Comparison of ENCODE assay signal across 28 cellular contexts in the genomic region with DNA sequence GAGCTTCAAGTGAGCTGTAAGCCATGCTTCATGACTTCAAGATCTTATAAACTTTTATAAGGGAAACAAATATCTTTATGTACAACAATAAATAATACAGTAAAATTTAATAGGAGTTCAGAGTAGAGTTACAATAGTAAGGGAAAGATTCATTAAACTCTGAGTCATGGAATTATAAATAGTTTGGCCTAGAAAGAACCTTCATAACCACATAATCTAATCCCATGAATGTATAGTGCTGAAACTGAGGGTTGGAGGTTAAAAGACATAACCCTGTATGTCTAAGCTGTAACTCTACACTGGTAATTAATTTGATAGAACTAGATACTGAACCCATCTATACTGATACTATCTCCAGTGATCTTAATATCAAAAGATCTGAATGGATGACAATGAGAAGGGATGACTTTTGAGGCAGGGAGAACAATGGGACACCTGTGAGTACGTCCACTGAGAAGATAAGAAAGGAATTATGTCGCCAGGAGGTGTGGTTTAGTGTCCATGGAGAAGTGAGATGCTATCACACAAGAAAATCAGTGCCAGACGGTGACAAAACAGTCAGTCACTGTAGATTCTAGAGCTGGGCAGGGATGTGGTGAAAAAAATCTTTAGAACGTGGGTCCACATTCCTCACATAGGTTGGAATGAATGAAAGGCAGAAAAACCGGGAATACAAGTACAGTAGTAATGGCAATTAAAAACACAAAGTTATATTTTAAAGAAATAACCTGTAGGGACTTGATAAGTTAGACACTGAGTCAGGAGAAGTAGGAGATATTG. TPM values are rescaled to one million over a fixed set of nuclear protein-coding genes. Genes with fewer than 3 reads are reported as not detected.
DNase-seq lines count a peak whose midpoint lies in the region.
"Had no signal": no experiment of that assay in that cellular context is flagged by ENCODE, and none has a peak within 500 bp of the region (broad histone marks: within the 10 kb centered on the region; RNA-seq: fewer than 3 reads in every experiment).

No MANE protein-coding gene starts in this region.

- DNase-seq in COLO829 (ENCODE audit: low spot score) = peak; percentile 29
- DNase-seq in M059J (ENCODE audit: low read depth) = peak; percentile 21
- peak; percentile 2 for DNase-seq in ecto neural progenitor cell (ENCODE audit: low spot score)
- peak; percentile 6 for DNase-seq in mesendoderm
- DNase-seq in NCI-H1105 treated with DMSO at 0.1 percent for 48 hours (lab: John Stamatoyannopoulos, UW) = no peak
- DNase-seq in NCI-H446 treated with DMSO at 0.1 percent for 48 hours (lab: John Stamatoyannopoulos, UW) = no peak
- DNase-seq in NCI-H446 (lab: John Stamatoyannopoulos, UW) = no peak
- DNase-seq in activated naive CD8-positive, alpha-beta T cell treated with anti-CD3 and anti-CD28 coated beads for 36 hours = no peak
- DNase-seq: activated B cell treated with CpG ODN at 0.5 μM for 24 hours; activated CD4-positive, alpha-beta T cell treated with anti-CD3 and anti-CD28 coated beads, Interleukin-2, amount 50 U/mL, for 48 hours; activated effector memory CD4-positive, alpha-beta T cell treated with anti-CD3 and anti-CD28 coated beads, Interleukin-2, amount 50 U/mL, for 16 hours; adrenal gland; AML-193; CD8-positive, alpha-beta memory T cell; dermis blood vessel endothelial cell; H9; NCI-H1417 treated with DMSO at 0.1 percent for 48 hours; NCI-H2171; NCI-H774; nephron progenitor cell; posterior cingulate gyrus; SK-N-SH had no signal

- H3K4me3 ChIP-seq in mesendoderm (ENCODE audit: low read length) = no peak overlapping the region
- H3K4me3 ChIP-seq: adrenal gland, cardiac muscle cell, gastroesophageal sphincter had no signal

- no peaks in the 10 kb centered on the region for H3K79me2 ChIP-seq in mesendoderm (ENCODE audit: control insufficient read depth, insufficient read depth, low read length)

- H3K36me3 ChIP-seq in mesendoderm (ENCODE audit: control insufficient read depth, insufficient read depth, low read length) = no peaks in the 10 kb centered on the region
- H3K36me3 ChIP-seq: adrenal gland, cardiac muscle cell, gastroesophageal sphincter had no signal

- no peak overlapping the region for H3K56ac ChIP-seq in mesendoderm (ENCODE audit: low read length)

- H3K36me3 Mint-ChIP-seq in activated naive CD8-positive, alpha-beta T cell treated with anti-CD3 and anti-CD28 coated beads for 36 hours = no peaks in the 10 kb centered on the region
- H3K36me3 Mint-ChIP-seq: stimulated activated memory B cell treated with anti-CD40 and anti-IgM and Interleukin-4, amounts not matched to agents 10 μg/mL and 1 μg/mL and 100 μg/mL, for 72 hours had no signal

- no peaks in the 10 kb centered on the region for H3K4me1 ChIP-seq in mesendoderm (ENCODE audit: control insufficient read depth, low read depth, low read length)
- H3K4me1 ChIP-seq: adrenal gland, gastroesophageal sphincter had no signal

- H3K27ac ChIP-seq in mesendoderm (ENCODE audit: low read depth, low read length) = no peak overlapping the region
- H3K27ac ChIP-seq: adrenal gland, cardiac muscle cell, gastroesophageal sphincter had no signal

- H3K27me3 ChIP-seq in mesendoderm (ENCODE audit: insufficient read depth, low read length, poor library complexity) = no peaks in the 10 kb centered on the region
- H3K27me3 ChIP-seq: adrenal gland, cardiac muscle cell, gastroesophageal sphincter had no signal

- no peak overlapping the region for H3K18ac ChIP-seq in mesendoderm (ENCODE audit: low read length)

- H3K4me3 Mint-ChIP-seq in activated naive CD8-positive, alpha-beta T cell treated with anti-CD3 and anti-CD28 coated beads for 36 hours = no peak overlapping the region
- H3K4me3 Mint-ChIP-seq: activated B cell treated with CpG ODN at 0.5 μM for 24 hours; CD8-positive, alpha-beta memory T cell; H9; nephron progenitor cell; stimulated activated memory B cell treated with anti-CD40 and anti-IgM and Interleukin-4, amounts not matched to agents 10 μg/mL and 1 μg/mL and 100 μg/mL, for 72 hours had no signal

- H4K8ac ChIP-seq in mesendoderm (ENCODE audit: low read depth, low read length) = no peak overlapping the region

- no peak overlapping the region for H2BK15ac ChIP-seq in mesendoderm (replicated peaks; ENCODE audit: low read depth)

- no peak overlapping the region for H3K23ac ChIP-seq in mesendoderm (ENCODE audit: low read length)

- no peak overlapping the region for H2BK5ac ChIP-seq in mesendoderm (ENCODE audit: low read length)

- no peak overlapping the region for H3K9ac ChIP-seq in mesendoderm (ENCODE audit: low read length)
- H3K9ac ChIP-seq: SK-N-SH had no signal

- H2BK120ac ChIP-seq in mesendoderm (ENCODE audit: low read depth, low read length) = no peak overlapping the region

- H3K79me1 ChIP-seq in mesendoderm (ENCODE audit: low read length) = no peaks in the 10 kb centered on the region

- H3K4ac ChIP-seq in mesendoderm (ENCODE audit: low read depth, low read length) = no peak overlapping the region

- H3K4me1 Mint-ChIP-seq in activated naive CD8-positive, alpha-beta T cell treated with anti-CD3 and anti-CD28 coated beads for 36 hours = peaks cover 2% of the 10 kb centered on the region
- H3K4me1 Mint-ChIP-seq: activated B cell treated with CpG ODN at 0.5 μM for 24 hours; CD8-positive, alpha-beta memory T cell; nephron progenitor cell; stimulated activated memory B cell treated with anti-CD40 and anti-IgM and Interleukin-4, amounts not matched to agents 10 μg/mL and 1 μg/mL and 100 μg/mL, for 72 hours had no signal

- WGBS in mesendoderm (ENCODE audit: extremely low coverage, insufficient coverage, low lambda C conversion rate) = no CpG with 5 or more reads among the region's 5 CpGs

- no peak overlapping the region for H3K4me2 ChIP-seq in mesendoderm (ENCODE audit: low read length)
- H3K4me2 ChIP-seq: SK-N-SH had no signal

- H4K5ac ChIP-seq in mesendoderm (ENCODE audit: low read length) = no peak overlapping the region

- H3K27me3 Mint-ChIP-seq in activated naive CD8-positive, alpha-beta T cell treated with anti-CD3 and anti-CD28 coated beads for 36 hours = no peaks in the 10 kb centered on the region

- H2AK5ac ChIP-seq in mesendoderm (ENCODE audit: low read length) = no peak overlapping the region

- H3K27ac Mint-ChIP-seq in activated naive CD8-positive, alpha-beta T cell treated with anti-CD3 and anti-CD28 coated beads for 36 hours = no peak overlapping the region
- H3K27ac Mint-ChIP-seq: activated B cell treated with CpG ODN at 0.5 μM for 24 hours; CD8-positive, alpha-beta memory T cell; H9; nephron progenitor cell; stimulated activated memory B cell treated with anti-CD40 and anti-IgM and Interleukin-4, amounts not matched to agents 10 μg/mL and 1 μg/mL and 100 μg/mL, for 72 hours had no signal

- no peaks in the 10 kb centered on the region for H3K9me3 Mint-ChIP-seq in activated naive CD8-positive, alpha-beta T cell treated with anti-CD3 and anti-CD28 coated beads for 36 hours
- H3K9me3 Mint-ChIP-seq: CD8-positive, alpha-beta memory T cell had no signal

RNA-seq across cellular contexts. Expression of a gene that starts 1.1 kb away (rescaled TPM):
- total RNA-seq in M059J (2014; rRNA removed; shearing (Covaris generic)) = not detected in 2 replicates
- polyA plus RNA-seq in mesendoderm (2013, experiment 1 of 2) = not detected
- polyA plus RNA-seq in mesendoderm (2013, experiment 2 of 2) = not detected
- total RNA-seq in activated naive CD8-positive, alpha-beta T cell treated with anti-CD3 and anti-CD28 coated beads for 36 hours = not detected
- total RNA-seq: activated B cell treated with CpG ODN at 0.5 μM for 24 hours; adrenal gland; cardiac muscle cell; CD8-positive, alpha-beta memory T cell; dermis blood vessel endothelial cell; endothelial cell of umbilical vein; gastroesophageal sphincter; H9; MCF 10A; temporal lobe had no signal
- polyA plus RNA-seq: adrenal gland; cardiac muscle cell; CD8-positive, alpha-beta memory T cell; endothelial cell of umbilical vein; SK-N-SH had no signal

RNA-seq across cellular contexts. Expression of a gene that starts 9.9 kb away (rescaled TPM):
- total RNA-seq in M059J (2014; rRNA removed; shearing (Covaris generic)) = 0.02 TPM in 1 of 2 replicates, not detected in the other
- not detected for polyA plus RNA-seq in mesendoderm (2013, experiment 1 of 2)
- not detected for polyA plus RNA-seq in mesendoderm (2013, experiment 2 of 2)
- total RNA-seq in activated naive CD8-positive, alpha-beta T cell treated with anti-CD3 and anti-CD28 coated beads for 36 hours = not detected
- total RNA-seq: activated B cell treated with CpG ODN at 0.5 μM for 24 hours; adrenal gland; cardiac muscle cell; CD8-positive, alpha-beta memory T cell; dermis blood vessel endothelial cell; endothelial cell of umbilical vein; H9; MCF 10A; temporal lobe had no signal
- polyA plus RNA-seq: adrenal gland; cardiac muscle cell; CD8-positive, alpha-beta memory T cell; endothelial cell of umbilical vein; SK-N-SH had no signal

RNA-seq across cellular contexts. Expression of a gene that starts 16.2 kb away (rescaled TPM):
- not detected in 2 replicates for total RNA-seq in M059J (2014; rRNA removed; shearing (Covaris generic))
- not detected for polyA plus RNA-seq in mesendoderm (2013, experiment 1 of 2)
- not detected for polyA plus RNA-seq in mesendoderm (2013, experiment 2 of 2)
- total RNA-seq in activated naive CD8-positive, alpha-beta T cell treated with anti-CD3 and anti-CD28 coated beads for 36 hours = not detected
- total RNA-seq: activated B cell treated with CpG ODN at 0.5 μM for 24 hours; adrenal gland; cardiac muscle cell; CD8-positive, alpha-beta memory T cell; dermis blood vessel endothelial cell; endothelial cell of umbilical vein; gastroesophageal sphincter; H9; MCF 10A; temporal lobe had no signal
- polyA plus RNA-seq: adrenal gland; cardiac muscle cell; CD8-positive, alpha-beta memory T cell; endothelial cell of umbilical vein; SK-N-SH had no signal

RNA-seq across cellular contexts. Expression of a gene that starts 58.5 kb away (rescaled TPM):
- 0.05 TPM in 1 of 2 replicates, not detected in the other for total RNA-seq in M059J (2014; rRNA removed; shearing (Covaris generic))
- polyA plus RNA-seq in mesendoderm (2013, experiment 1 of 2) = 0.03 TPM
- 0.06 TPM for polyA plus RNA-seq in mesendoderm (2013, experiment 2 of 2)
- under 1 TPM; 0.19 to 0.30 TPM for total RNA-seq in activated naive CD8-positive, alpha-beta T cell treated with anti-CD3 and anti-CD28 coated beads for 36 hours
- total RNA-seq: activated B cell treated with CpG ODN at 0.5 μM for 24 hours, cardiac muscle cell, endothelial cell of umbilical vein, H9, MCF 10A, temporal lobe had no signal
- polyA plus RNA-seq: cardiac muscle cell; CD8-positive, alpha-beta memory T cell; endothelial cell of umbilical vein; SK-N-SH had no signal

Comparison
In these comparisons a context has a peak if more than half of its experiments do, and no peak if none do; other contexts are left out.
1. DNase-seq: peak in COLO829 (single experiment), M059J (single experiment), ecto neural progenitor cell (single experiment) and mesendoderm (single experiment); none in NCI-H1105 treated with DMSO at 0.1 percent for 48 hours (single experiment), NCI-H446 treated with DMSO at 0.1 percent for 48 hours (single experiment), NCI-H446 (0 of 2) and activated naive CD8-positive, alpha-beta T cell treated with anti-CD3 and anti-CD28 coated beads for 36 hours (single experiment).